In genomic region chr14:93036652-93037341, GRCh38 we compare ENCODE assay signal across 9 cellular contexts.
DNase-seq lines count a peak whose midpoint lies in the region; ATAC-seq and TF ChIP-seq lines count a peak whose summit lies in the region.
"Had no signal": no experiment of that assay in that cellular context is flagged by ENCODE, and none has a peak within 500 bp of the region (broad histone marks: within the 10 kb centered on the region; RNA-seq: fewer than 3 reads in every experiment).

No MANE protein-coding gene starts in this region.

- peaks cover 23% of the 10 kb centered on the region for H3K4me1 Mint-ChIP-seq in activated CD4-positive, alpha-beta memory T cell treated with anti-CD3 and anti-CD28 coated beads for 36 hours (ENCODE audit: low read depth)

- H4K8ac ChIP-seq in mesendoderm (ENCODE audit: low read depth, low read length): no peak overlapping the region

- H3K9me2 ChIP-seq in PC-9 (ENCODE audit: insufficient read depth): no peaks in the 10 kb centered on the region

- H3K79me2 ChIP-seq in PC-9 (ENCODE audit: low read depth): peaks cover 67% of the 10 kb centered on the region
- H3K79me2 ChIP-seq in mesendoderm (ENCODE audit: control insufficient read depth, insufficient read depth, low read length): no peaks in the 10 kb centered on the region

- H2BK120ac ChIP-seq in mesendoderm (ENCODE audit: low read depth, low read length): no peak overlapping the region

- no peak overlapping the region for H3K18ac ChIP-seq in mesendoderm (ENCODE audit: low read length)

- H2BK5ac ChIP-seq in mesendoderm (ENCODE audit: low read length): no peak overlapping the region

- no peak overlapping the region for H3K4me3 Mint-ChIP-seq in activated CD4-positive, alpha-beta memory T cell treated with anti-CD3 and anti-CD28 coated beads for 36 hours

- CTCF ChIA-PET in PC-9 (lab: Charles Lee): interaction anchor here (0.5 kb wide), 1 partner anchor 10 kb away, joined by 3 read pairs; no protein-coding TSS in a partner anchor
- CTCF ChIA-PET in activated CD4-positive, alpha-beta memory T cell treated with anti-CD3 and anti-CD28 coated beads for 36 hours (lab: Charles Lee): no interaction called here

- no peak for TF ChIP-seq EP300 in suprapubic skin (IDR thresholded peaks at IDR 0.05)

- H3K27ac ChIP-seq in PC-9: peak overlapping the region; percentile 90
- peak overlapping the region; percentile 59 for H3K27ac ChIP-seq in suprapubic skin
- no peak overlapping the region for H3K27ac ChIP-seq in mesendoderm (ENCODE audit: low read depth, low read length)
- no peak overlapping the region for H3K27ac ChIP-seq in foreskin keratinocyte
- H3K27ac ChIP-seq: HL-60 had no signal

- no peak overlapping the region for H3K23ac ChIP-seq in mesendoderm (ENCODE audit: low read length)

- H4K20me1 ChIP-seq in PC-9 (ENCODE audit: insufficient read depth): no peaks in the 10 kb centered on the region

- no peak overlapping the region for H2BK15ac ChIP-seq in mesendoderm (replicated peaks; ENCODE audit: low read depth)

- no peaks in the 10 kb centered on the region for H3K9me3 Mint-ChIP-seq in activated CD4-positive, alpha-beta memory T cell treated with anti-CD3 and anti-CD28 coated beads for 36 hours

- no peak overlapping the region for H3K4me3 ChIP-seq in PC-9
- H3K4me3 ChIP-seq in choroid plexus epithelial cell (ENCODE audit: low read depth, low read length): no peak overlapping the region
- H3K4me3 ChIP-seq in suprapubic skin: no peak overlapping the region
- no peak overlapping the region for H3K4me3 ChIP-seq in mesendoderm (ENCODE audit: low read length)

- no peaks in the 10 kb centered on the region for H3K36me3 Mint-ChIP-seq in activated CD4-positive, alpha-beta memory T cell treated with anti-CD3 and anti-CD28 coated beads for 36 hours

- H3F3A ChIP-seq in PC-9 (ENCODE audit: insufficient read depth, low read depth): peaks cover 67% of the 10 kb centered on the region

- H3K9ac ChIP-seq in mesendoderm (ENCODE audit: low read length): no peak overlapping the region

- H3K9me3 ChIP-seq in PC-9 (ENCODE audit: insufficient read depth, low read depth) (no peaks in the 10 kb centered on the region), suprapubic skin (no peaks in the 10 kb centered on the region)

- 56% methylated on average over 4 of the region's 12 CpGs for WGBS in suprapubic skin
- no CpG with 5 or more reads among the region's 12 CpGs for WGBS in mesendoderm (ENCODE audit: extremely low coverage, insufficient coverage, low lambda C conversion rate)

- H3K4me1 ChIP-seq in PC-9 (replicated peaks; ENCODE audit: insufficient read depth) (peaks cover 100% of the 10 kb centered on the region), suprapubic skin (peaks cover 62% of the 10 kb centered on the region), mesendoderm (ENCODE audit: control insufficient read depth, low read depth, low read length) (peaks cover 12% of the 10 kb centered on the region), foreskin keratinocyte (peaks cover 33% of the 10 kb centered on the region)

- no peak overlapping the region for H4K5ac ChIP-seq in mesendoderm (ENCODE audit: low read length)

- no peak for TF ChIP-seq CTCF in PC-9 (conservative IDR thresholded peaks at IDR 0.05)
- TF ChIP-seq CTCF in choroid plexus epithelial cell (conservative IDR thresholded peaks at IDR 0.05; ENCODE audit: low read depth, low read length): no peak
- no peak for TF ChIP-seq CTCF in suprapubic skin (IDR thresholded peaks at IDR 0.05)
- TF ChIP-seq CTCF in foreskin keratinocyte (conservative IDR thresholded peaks at IDR 0.05): no peak

- POLR2A ChIA-PET in PC-9 (lab: Charles Lee; ENCODE audit: unreplicated experiment): interaction anchor here (0.6 kb wide), 1 partner anchor 1228 kb away, joined by 3 read pairs; no protein-coding TSS in a partner anchor
- POLR2A ChIA-PET in activated CD4-positive, alpha-beta memory T cell treated with anti-CD3 and anti-CD28 coated beads for 36 hours (lab: Charles Lee): no interaction called here

- peak in 1 of 2 experiments; percentile 42 for DNase-seq in PC-9
- peak; percentile 39 for DNase-seq in choroid plexus epithelial cell (ENCODE audit: low read depth)
- no peak for DNase-seq in left lobe of liver (ENCODE audit: low spot score)
- DNase-seq in suprapubic skin (ENCODE audit: low spot score in 2 of 2): no peak
- DNase-seq in activated CD4-positive, alpha-beta memory T cell treated with anti-CD3 and anti-CD28 coated beads for 36 hours: no peak
- DNase-seq in mesendoderm: no peak
- no peak for DNase-seq in foreskin keratinocyte

- H3K27me3 ChIP-seq in PC-9 (ENCODE audit: insufficient read depth, low read depth) (no peaks in the 10 kb centered on the region), suprapubic skin (no peaks in the 10 kb centered on the region), mesendoderm (ENCODE audit: insufficient read depth, low read length, poor library complexity) (no peaks in the 10 kb centered on the region), foreskin keratinocyte (no peaks in the 10 kb centered on the region)

- intact Hi-C loops in PC-9 (cut with micrococcal nuclease; ENCODE audit: unreplicated experiment): loop anchor here (1.0 kb wide), 2 partner anchors 9 to 79 kb away; partner anchors contain the start of gene ITPK1
- intact Hi-C loops in activated CD4-positive, alpha-beta memory T cell treated with anti-CD3 and anti-CD28 coated beads for 36 hours (cut with micrococcal nuclease): no loop called here

- no peak for TF ChIP-seq POLR2A in suprapubic skin (IDR thresholded peaks at IDR 0.05)

- no peaks in the 10 kb centered on the region for H3K27me3 Mint-ChIP-seq in activated CD4-positive, alpha-beta memory T cell treated with anti-CD3 and anti-CD28 coated beads for 36 hours

- no peak overlapping the region for H3K27ac Mint-ChIP-seq in activated CD4-positive, alpha-beta memory T cell treated with anti-CD3 and anti-CD28 coated beads for 36 hours

- H3K36me3 ChIP-seq in PC-9 (ENCODE audit: low read depth) (no peaks in the 10 kb centered on the region), suprapubic skin (no peaks in the 10 kb centered on the region), mesendoderm (ENCODE audit: control insufficient read depth, insufficient read depth, low read length) (no peaks in the 10 kb centered on the region)

- no peaks in the 10 kb centered on the region for H3K79me1 ChIP-seq in mesendoderm (ENCODE audit: low read length)

- no peak overlapping the region for H2AFZ ChIP-seq in PC-9

- H3K4ac ChIP-seq in mesendoderm (ENCODE audit: low read depth, low read length): no peak overlapping the region

- H3K4me2 ChIP-seq in PC-9 (peak overlapping the region; percentile 60), mesendoderm (ENCODE audit: low read length) (no peak overlapping the region)

- no peak overlapping the region for H3K56ac ChIP-seq in mesendoderm (ENCODE audit: low read length)

- ATAC-seq in left lobe of liver (peak; percentile 8), HG02981 (IDR thresholded peaks at IDR 0.05; ENCODE audit: unreplicated experiment) (no peak), foreskin keratinocyte (no peak)

- BruUV-seq in PC-9 (replicated peaks; lab: Mats Ljungman, UMichigan): TSS peak; percentile 43

- no peak overlapping the region for H2AK5ac ChIP-seq in mesendoderm (ENCODE audit: low read length)

Comparison
In these comparisons a context has a peak if more than half of its experiments do, and no peak if none do; other contexts are left out.
1. H3K27ac ChIP-seq: peak in PC-9 (single experiment) and suprapubic skin (single experiment); none in mesendoderm (single experiment) and foreskin keratinocyte (single experiment).